Comparison of ENCODE assay signal across 1 cellular context in genomic region chr15:52294881-52295420, GRCh38.
TF ChIP-seq lines count a peak whose summit lies in the region.

No MANE protein-coding gene starts in this region.

TF ChIP-seq in HepG2, 621 proteins besides CTCF, POLR2A, EP300 and RAD21 (continued from another document and continues in another):
- TF ChIP-seq PATZ1 (CRISPR knock-in tag; IDR thresholded peaks at IDR 0.05) (peak; percentile 5; the same call in 1 of the 2 replicates), ZNF546 (CRISPR knock-in tag; conservative IDR thresholded peaks at IDR 0.05) (no peak), ZSCAN21 (CRISPR knock-in tag; IDR thresholded peaks at IDR 0.05; ENCODE audit: borderline replicate concordance) (no peak), ZBTB3 (CRISPR knock-in tag; IDR thresholded peaks at IDR 0.05; ENCODE audit: borderline replicate concordance, low read depth) (no peak), ZBTB25 (CRISPR knock-in tag; IDR thresholded peaks at IDR 0.05) (no peak), BRCA1 (CRISPR knock-in tag; IDR thresholded peaks at IDR 0.05) (no peak), IKZF4 (CRISPR knock-in tag; IDR thresholded peaks at IDR 0.05; ENCODE audit: borderline replicate concordance, low read depth, not compliant biosample characterization) (peak; percentile 48), CEBPG (CRISPR knock-in tag; IDR thresholded peaks at IDR 0.05) (no peak), ZNF205 (CRISPR knock-in tag; IDR thresholded peaks at IDR 0.05) (no peak), FOXM1 (CRISPR knock-in tag; IDR thresholded peaks at IDR 0.05) (no peak), CREM (IDR thresholded peaks at IDR 0.05) (no peak), CREM (CRISPR knock-in tag; IDR thresholded peaks at IDR 0.05) (no peak), ZNF225 (CRISPR knock-in tag; IDR thresholded peaks at IDR 0.05) (0 out of 2 replicates have a peak, but pooled peaks have one; percentile 12), FOXJ3 (CRISPR knock-in tag; IDR thresholded peaks at IDR 0.05; ENCODE audit: borderline replicate concordance) (no peak), ZNF879 (CRISPR knock-in tag; IDR thresholded peaks at IDR 0.05) (peak; percentile 29; the same call in 1 of the 2 replicates), ARID5B (CRISPR knock-in tag; IDR thresholded peaks at IDR 0.05) (no peak), MTERF4 (CRISPR knock-in tag; IDR thresholded peaks at IDR 0.05) (0 out of 2 replicates have a peak, but pooled peaks have one; percentile 37), ZNF30 (CRISPR knock-in tag; IDR thresholded peaks at IDR 0.05) (no peak), ATF6 (CRISPR knock-in tag; conservative IDR thresholded peaks at IDR 0.05) (no peak), ZBTB46 (CRISPR knock-in tag; IDR thresholded peaks at IDR 0.05; ENCODE audit: borderline replicate concordance) (no peak), HMGXB4 (CRISPR knock-in tag; IDR thresholded peaks at IDR 0.05; ENCODE audit: borderline replicate concordance in 1 of 2, low read depth in 1 of 2) (peak in 1 of 2 experiments; percentile 21; a peak in 1 of 4 replicates), JUND (CRISPR knock-in tag; IDR thresholded peaks at IDR 0.05) (no peak), MIER2 (CRISPR knock-in tag; IDR thresholded peaks at IDR 0.05) (no peak), THAP9 (CRISPR knock-in tag; IDR thresholded peaks at IDR 0.05; ENCODE audit: borderline replicate concordance) (no peak), PHF8 (CRISPR knock-in tag; IDR thresholded peaks at IDR 0.05) (no peak), ZNF746 (CRISPR knock-in tag; IDR thresholded peaks at IDR 0.05) (no peak), ZNF281 (CRISPR knock-in tag; IDR thresholded peaks at IDR 0.05; ENCODE audit: borderline replicate concordance) (no peak), ZNF761 (CRISPR knock-in tag; conservative IDR thresholded peaks at IDR 0.05) (no peak), SMAD3 (CRISPR knock-in tag; IDR thresholded peaks at IDR 0.05) (no peak), ZGPAT (CRISPR knock-in tag; IDR thresholded peaks at IDR 0.05) (no peak), MYPOP (CRISPR knock-in tag; IDR thresholded peaks at IDR 0.05) (no peak), ZNF543 (CRISPR knock-in tag; IDR thresholded peaks at IDR 0.05) (no peak), CCAR2 (optimal IDR thresholded peaks at IDR 0.05; ENCODE audit: low read depth, low read length) (no peak), MAX (IDR thresholded peaks at IDR 0.05) (peak; percentile 61; the same call in 1 of the 2 replicates)
